8 cellular contexts compared by ENCODE assay signal in genomic region chr4:165873298-165874071, GRCh38. TPM values are rescaled to one million over a fixed set of nuclear protein-coding genes. Genes with fewer than 3 reads are reported as not detected.
DNase-seq lines count a peak whose midpoint lies in the region; ATAC-seq, FAIRE-seq and TF ChIP-seq lines count a peak whose summit lies in the region.

No MANE protein-coding gene starts in this region.

- 0 to 1% methylated on average over 58 to 70 of the region's 70 CpGs for WGBS in pancreas, 2 donors

- ATAC-seq in GM18868 (IDR thresholded peaks at IDR 0.05; ENCODE audit: unreplicated experiment) (peak; percentile 42), T-helper 17 cell (no peak), pancreas (peak; percentile 76 to 84 (median 79)), HG03571 (IDR thresholded peaks at IDR 0.05; ENCODE audit: unreplicated experiment) (no peak), GM19324 (IDR thresholded peaks at IDR 0.05; ENCODE audit: low FRiP score, unreplicated experiment) (no peak)

- no peaks in the 10 kb centered on the region for H3K27me3 ChIP-seq in pancreas

- no peaks in the 10 kb centered on the region for H3K36me3 ChIP-seq in pancreas

- H3K27ac Mint-ChIP-seq in T-helper 17 cell, result no peak overlapping the region

- intact Hi-C loops in pancreas (cut with DNase I), result no loop called here

- no peaks in the 10 kb centered on the region for H3K36me3 Mint-ChIP-seq in T-helper 17 cell (ENCODE audit: low read depth)

- peaks cover 5% of the 10 kb centered on the region for H3K4me1 Mint-ChIP-seq in T-helper 17 cell

- FAIRE-seq in pancreas (lab: Jason Lieb, UNC), result no peak

- H3K27ac ChIP-seq in pancreas, result peak overlapping the region in 2 of 4 donors; percentile 37 to 67

- H3K4me1 ChIP-seq in pancreas, result peaks cover 0 to 4% (median 0%) of the 10 kb centered on the region in 3 donors

- H3K27me3 Mint-ChIP-seq in T-helper 17 cell, result peaks cover 55% of the 10 kb centered on the region

- H3K4me3 Mint-ChIP-seq in T-helper 17 cell, result peak overlapping the region; percentile 36

- no peak for TF ChIP-seq CTCF in pancreas (IDR thresholded peaks at IDR 0.05)

- H3K9me3 ChIP-seq in T-helper 17 cell (ENCODE audit: control insufficient read depth, low read length, poor library complexity, severe bottlenecking), result no peaks in the 10 kb centered on the region
- H3K9me3 ChIP-seq in pancreas, result no peaks in the 10 kb centered on the region

- DNase-seq in A172 (ENCODE audit: low spot score) (peak; percentile 1), T-helper 17 cell (no peak), globus pallidus (ENCODE audit: low spot score) (peak; percentile 15), pancreas (peak; percentile 33 to 85 (median 53)), NCI-H524 treated with DMSO at 0.1 percent for 48 hours (lab: John Stamatoyannopoulos, UW) (no peak)

- H3K4me3 ChIP-seq in pancreas, result peak overlapping the region; percentile 39 to 61 (median 46)

RNA-seq across cellular contexts. Expression of gene TLL1, which starts 0.4 kb away (rescaled TPM):
- total RNA-seq in A172 (2014; rRNA removed; shearing (Covaris generic)), result 0.02 TPM in 1 of 2 replicates, not detected in the other
- total RNA-seq in T-helper 17 cell, result not detected
- 1 to 10 TPM; 1.1 to 3.0 (median 2.1) TPM for total RNA-seq in pancreas
- polyA plus RNA-seq in pancreas, result 1 to 10 TPM in 1 of 2 donors, under 1 TPM in 1; 0.65 to 1.5 TPM

Comparison
In these comparisons a context has a peak if more than half of its experiments do, and no peak if none do; other contexts are left out.
1. DNase-seq: peak in A172 (single experiment), globus pallidus (single experiment) and pancreas (6 of 6); none in T-helper 17 cell (0 of 3) and NCI-H524 treated with DMSO at 0.1 percent for 48 hours (single experiment).
2. ATAC-seq: peak in GM18868 (single experiment) and pancreas (4 of 4); none in T-helper 17 cell (single experiment), HG03571 (single experiment) and GM19324 (single experiment).